Comparison of ENCODE assay signal across 1 cellular context in the genomic region with DNA sequence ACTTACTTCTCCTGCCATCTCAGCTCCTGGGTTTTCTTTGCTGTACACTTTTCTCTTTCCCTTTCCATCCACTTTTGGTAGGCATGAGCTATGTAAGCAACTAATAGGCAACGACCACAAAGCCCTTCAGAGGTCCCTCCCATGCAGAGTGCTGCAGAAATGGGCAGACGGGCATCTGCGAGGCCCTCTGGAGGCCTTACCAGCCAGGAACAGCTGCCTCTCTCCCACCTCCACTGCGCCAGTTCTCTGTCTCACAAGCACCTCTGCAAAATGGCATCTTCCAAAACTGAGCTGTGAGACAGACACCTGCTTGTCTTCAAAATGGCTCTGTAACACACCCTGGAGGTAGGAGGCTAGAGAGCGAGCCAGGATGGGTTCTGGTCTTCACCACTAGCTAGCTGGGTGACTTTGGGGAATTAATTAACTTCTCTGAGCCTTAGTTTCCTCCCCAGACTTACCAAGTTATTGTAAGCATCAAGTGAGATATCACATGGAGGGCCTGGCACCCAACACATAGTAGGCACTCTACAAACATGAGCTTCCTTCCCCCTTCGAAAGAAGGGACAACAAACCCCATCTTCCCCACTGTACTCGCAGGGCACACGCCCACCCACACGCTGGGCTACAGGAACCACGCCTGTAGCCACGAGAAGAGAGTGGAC.
TF ChIP-seq lines count a peak whose summit lies in the region.

No MANE protein-coding gene starts in this region.

TF ChIP-seq in HepG2, 621 proteins besides CTCF, POLR2A, EP300 and RAD21 (continued from another document):
- TF ChIP-seq, protein P1, sequence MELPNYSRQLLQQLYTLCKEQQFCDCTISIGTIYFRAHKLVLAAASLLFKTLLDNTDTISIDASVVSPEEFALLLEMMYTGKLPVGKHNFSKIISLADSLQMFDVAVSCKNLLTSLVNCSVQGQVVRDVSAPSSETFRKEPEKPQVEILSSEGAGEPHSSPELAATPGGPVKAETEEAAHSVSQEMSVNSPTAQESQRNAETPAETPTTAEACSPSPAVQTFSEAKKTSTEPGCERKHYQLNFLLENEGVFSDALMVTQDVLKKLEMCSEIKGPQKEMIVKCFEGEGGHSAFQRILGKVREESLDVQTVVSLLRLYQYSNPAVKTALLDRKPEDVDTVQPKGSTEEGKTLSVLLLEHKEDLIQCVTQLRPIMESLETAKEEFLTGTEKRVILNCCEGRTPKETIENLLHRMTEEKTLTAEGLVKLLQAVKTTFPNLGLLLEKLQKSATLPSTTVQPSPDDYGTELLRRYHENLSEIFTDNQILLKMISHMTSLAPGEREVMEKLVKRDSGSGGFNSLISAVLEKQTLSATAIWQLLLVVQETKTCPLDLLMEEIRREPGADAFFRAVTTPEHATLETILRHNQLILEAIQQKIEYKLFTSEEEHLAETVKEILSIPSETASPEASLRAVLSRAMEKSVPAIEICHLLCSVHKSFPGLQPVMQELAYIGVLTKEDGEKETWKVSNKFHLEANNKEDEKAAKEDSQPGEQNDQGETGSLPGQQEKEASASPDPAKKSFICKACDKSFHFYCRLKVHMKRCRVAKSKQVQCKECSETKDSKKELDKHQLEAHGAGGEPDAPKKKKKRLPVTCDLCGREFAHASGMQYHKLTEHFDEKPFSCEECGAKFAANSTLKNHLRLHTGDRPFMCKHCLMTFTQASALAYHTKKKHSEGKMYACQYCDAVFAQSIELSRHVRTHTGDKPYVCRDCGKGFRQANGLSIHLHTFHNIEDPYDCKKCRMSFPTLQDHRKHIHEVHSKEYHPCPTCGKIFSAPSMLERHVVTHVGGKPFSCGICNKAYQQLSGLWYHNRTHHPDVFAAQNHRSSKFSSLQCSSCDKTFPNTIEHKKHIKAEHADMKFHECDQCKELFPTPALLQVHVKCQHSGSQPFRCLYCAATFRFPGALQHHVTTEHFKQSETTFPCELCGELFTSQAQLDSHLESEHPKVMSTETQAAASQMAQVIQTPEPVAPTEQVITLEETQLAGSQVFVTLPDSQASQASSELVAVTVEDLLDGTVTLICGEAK (IDR thresholded peaks at IDR 0.05): no peak
- TF ChIP-seq, protein P1 (CRISPR knock-in tag; IDR thresholded peaks at IDR 0.05): no peak
- no peak for TF ChIP-seq ZNF383 (CRISPR knock-in tag; IDR thresholded peaks at IDR 0.05; ENCODE audit: borderline replicate concordance)
